1 cellular context compared by ENCODE assay signal in the genomic region with DNA sequence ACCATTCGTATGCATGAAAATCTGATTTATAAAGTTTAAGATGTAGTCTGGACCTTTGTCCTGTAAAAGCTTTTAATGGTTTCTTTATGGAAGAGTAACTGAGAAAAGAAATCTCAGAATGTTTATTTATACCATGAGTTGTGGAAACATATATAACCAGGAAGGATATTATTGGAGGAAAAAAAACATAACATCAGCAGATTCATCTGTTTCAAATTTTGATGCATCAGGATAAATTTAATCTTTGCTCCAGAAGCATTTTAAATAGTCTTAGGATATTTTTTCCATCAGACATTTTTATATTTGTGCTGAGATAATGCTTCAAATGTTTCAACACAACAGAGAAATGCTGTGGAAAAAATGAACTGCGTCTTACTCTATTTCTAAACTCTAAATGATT.
A peak's percentile ranks its signal among the peaks of the same experiment; 100 is the strongest.
TF ChIP-seq lines count a peak whose summit lies in the region.

No MANE protein-coding gene starts in this region.

TF ChIP-seq in IMR-90, 13 proteins besides CTCF, POLR2A, EP300 and RAD21 (continued from another document):
- peak; percentile 32; the same call in 1 of the 2 replicates for TF ChIP-seq MAFK (IDR thresholded peaks at IDR 0.05; ENCODE audit: low read depth, low read length)
